23 cellular contexts compared by ENCODE assay signal in the genomic region with DNA sequence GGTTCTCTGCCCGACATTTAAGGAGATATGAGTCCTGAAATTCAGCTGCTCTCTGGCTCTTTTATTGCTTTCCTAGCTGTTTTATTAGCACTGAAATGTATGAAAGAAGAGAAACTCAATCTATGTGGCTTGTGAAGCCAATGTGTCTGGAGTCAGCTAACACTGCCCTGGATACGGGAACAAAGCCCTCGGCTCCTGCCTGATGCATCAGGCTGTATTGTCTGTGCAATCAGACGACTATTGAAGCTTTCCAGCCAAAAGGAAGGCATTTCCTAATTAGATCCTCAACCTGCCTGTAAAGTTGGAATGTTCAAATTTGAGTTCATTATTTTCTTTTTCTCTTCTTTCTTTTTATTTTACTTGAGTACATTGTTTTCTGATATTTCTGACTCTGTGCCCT. TPM values are rescaled to one million over a fixed set of nuclear protein-coding genes. Genes with fewer than 3 reads are reported as not detected.
A peak's percentile ranks its signal among the peaks of the same experiment; 100 is the strongest.
DNase-seq lines count a peak whose midpoint lies in the region; ATAC-seq and TF ChIP-seq lines count a peak whose summit lies in the region.
"Had no signal": no experiment of that assay in that cellular context is flagged by ENCODE, and none has a peak within 500 bp of the region (broad histone marks: within the 10 kb centered on the region; RNA-seq: fewer than 3 reads in every experiment).

No MANE protein-coding gene starts in this region.

- H3K27me3 ChIP-seq in BLaER1 (no peaks in the 10 kb centered on the region), WERI-Rb-1 (ENCODE audit: insufficient read depth, low read depth, severe bottlenecking) (no peaks in the 10 kb centered on the region), Caco-2 (replicated peaks; ENCODE audit: control insufficient read depth, insufficient read depth, low read length) (no peaks in the 10 kb centered on the region)

- peaks cover 60% of the 10 kb centered on the region for H3K4me1 ChIP-seq in BLaER1
- H3K4me1 ChIP-seq in Caco-2, result peaks cover 62% of the 10 kb centered on the region

- intact Hi-C loops in Caco-2 (cut with micrococcal nuclease; ENCODE audit: unreplicated experiment), result no loop called here

- H3K27ac Mint-ChIP-seq in stimulated activated naive B cell treated with anti-CD40 and anti-IgM and Interleukin-4, amounts not matched to agents 10 μg/mL and 1 μg/mL and 100 μg/mL, for 72 hours, result peak overlapping the region; percentile 62
- no peak overlapping the region for H3K27ac Mint-ChIP-seq in Caco-2 (ENCODE audit: unreplicated experiment)
- H3K27ac Mint-ChIP-seq: CD4-positive, alpha-beta memory T cell had no signal

- H3K4me3 Mint-ChIP-seq in stimulated activated naive B cell treated with anti-CD40 and anti-IgM and Interleukin-4, amounts not matched to agents 10 μg/mL and 1 μg/mL and 100 μg/mL, for 72 hours, result no peak overlapping the region
- H3K4me3 Mint-ChIP-seq in Caco-2 (ENCODE audit: unreplicated experiment), result no peak overlapping the region
- H3K4me3 Mint-ChIP-seq: CD4-positive, alpha-beta memory T cell had no signal

- H3K36me3 ChIP-seq in BLaER1, result peaks cover 99% of the 10 kb centered on the region
- no peaks in the 10 kb centered on the region for H3K36me3 ChIP-seq in WERI-Rb-1
- no peaks in the 10 kb centered on the region for H3K36me3 ChIP-seq in Caco-2 (ENCODE audit: control insufficient read depth, insufficient read depth, low read length)

- H3K4me3 ChIP-seq in BLaER1 (no peak overlapping the region), WERI-Rb-1 (ENCODE audit: low read depth, low read length) (no peak overlapping the region), Caco-2 (ENCODE audit: low read depth, low read length) (no peak overlapping the region)

- no peak for DNase-seq in WERI-Rb-1
- peak; percentile 35 for DNase-seq in left kidney (ENCODE audit: low read depth, low spot score)
- DNase-seq in stimulated activated naive B cell treated with anti-CD40 and anti-IgM and Interleukin-4, amounts not matched to agents 10 μg/mL and 1 μg/mL and 100 μg/mL, for 72 hours, result no peak
- DNase-seq in Caco-2, result no peak
- no peak for DNase-seq in DMS53 (lab: John Stamatoyannopoulos, UW)
- DNase-seq: C1 segment of cervical spinal cord; CD4-positive, alpha-beta memory T cell; COR-L47; DMS 273 treated with DMSO at 0.1 percent for 48 hours; DMS79 treated with DMSO at 0.1 percent for 48 hours; GF-D8; H7; NCI-H1048; NCI-H1436; NCI-H187; NCI-H2081 treated with DMSO at 0.1 percent for 48 hours; NCI-H446 treated with DMSO at 0.1 percent for 48 hours; NCI-H526; SHP77 had no signal

- no peak for TF ChIP-seq CTCF in WERI-Rb-1 (IDR thresholded peaks at IDR 0.05; ENCODE audit: low read depth, low read length)
- no peak for TF ChIP-seq CTCF in Caco-2 (IDR thresholded peaks at IDR 0.05; ENCODE audit: insufficient read depth in 1 of 2, low read depth in 1 of 2, low read length in 1 of 2, severe bottlenecking in 1 of 2, unreplicated experiment in 1 of 2)

- H3K9ac ChIP-seq in BLaER1, result no peak overlapping the region

- H3K36me3 Mint-ChIP-seq in stimulated activated naive B cell treated with anti-CD40 and anti-IgM and Interleukin-4, amounts not matched to agents 10 μg/mL and 1 μg/mL and 100 μg/mL, for 72 hours, result peaks cover 38 to 58% of the 10 kb centered on the region in 2 donors
- H3K36me3 Mint-ChIP-seq in Caco-2 (ENCODE audit: insufficient read depth, unreplicated experiment), result peaks cover 6% of the 10 kb centered on the region
- H3K36me3 Mint-ChIP-seq: CD4-positive, alpha-beta memory T cell had no signal

- H3K4me2 ChIP-seq in BLaER1, result peak overlapping the region; percentile 62; the same call in 1 of the 2 replicates

- BruUV-seq in Caco-2 (replicated peaks; lab: Mats Ljungman, UMichigan), result no TSS peak

- no peak for ATAC-seq in stimulated activated naive B cell treated with anti-CD40 and anti-IgM and Interleukin-4, amounts not matched to agents 10 μg/mL and 1 μg/mL and 100 μg/mL, for 72 hours (replicated peaks)
- ATAC-seq in HG03108 (IDR thresholded peaks at IDR 0.05; ENCODE audit: unreplicated experiment), result no peak
- ATAC-seq: Panc1 had no signal

- POLR2A ChIA-PET in Caco-2 (lab: Charles Lee), result interaction anchor here (0.6 kb wide), 1 partner anchor 32 kb away, joined by 3 read pairs; no protein-coding TSS in a partner anchor

- CTCF ChIA-PET in Caco-2 (lab: Charles Lee), result no interaction called here

- H3K9me3 Mint-ChIP-seq in stimulated activated naive B cell treated with anti-CD40 and anti-IgM and Interleukin-4, amounts not matched to agents 10 μg/mL and 1 μg/mL and 100 μg/mL, for 72 hours, result no peaks in the 10 kb centered on the region
- no peaks in the 10 kb centered on the region for H3K9me3 Mint-ChIP-seq in Caco-2 (ENCODE audit: unreplicated experiment)
- H3K9me3 Mint-ChIP-seq: CD4-positive, alpha-beta memory T cell had no signal

- peaks cover 3 to 7% of the 10 kb centered on the region in 2 donors for H3K4me1 Mint-ChIP-seq in stimulated activated naive B cell treated with anti-CD40 and anti-IgM and Interleukin-4, amounts not matched to agents 10 μg/mL and 1 μg/mL and 100 μg/mL, for 72 hours
- peaks cover 47% of the 10 kb centered on the region for H3K4me1 Mint-ChIP-seq in Caco-2 (ENCODE audit: low read depth, unreplicated experiment)

- H3K27ac ChIP-seq in BLaER1, result peak overlapping the region; percentile 70; the same call in 1 of the 2 replicates
- H3K27ac ChIP-seq in WERI-Rb-1, result peak overlapping the region; percentile 69
- H3K27ac ChIP-seq: RWPE1 had no signal

- H3K9me3 ChIP-seq in BLaER1 (no peaks in the 10 kb centered on the region), WERI-Rb-1 (ENCODE audit: severe bottlenecking) (no peaks in the 10 kb centered on the region), Caco-2 (no peaks in the 10 kb centered on the region)

- H4K20me1 ChIP-seq in BLaER1, result peaks cover 16% of the 10 kb centered on the region; the same call in 1 of the 2 replicates

- no peaks in the 10 kb centered on the region for H3K27me3 Mint-ChIP-seq in stimulated activated naive B cell treated with anti-CD40 and anti-IgM and Interleukin-4, amounts not matched to agents 10 μg/mL and 1 μg/mL and 100 μg/mL, for 72 hours
- H3K27me3 Mint-ChIP-seq in Caco-2 (ENCODE audit: insufficient read depth, unreplicated experiment), result no peaks in the 10 kb centered on the region

RNA-seq across cellular contexts. Expression of a gene that starts 22.0 kb away (rescaled TPM):
- 176 and 184 TPM in 2 replicates for total RNA-seq in Caco-2 (2022)
